In genomic region chr1:182848736-182849135, GRCh38 we compare ENCODE assay signal across 1 cellular context.
TF ChIP-seq lines count a peak whose summit lies in the region.

No MANE protein-coding gene starts in this region.

TF ChIP-seq in WTC11, 78 proteins besides CTCF, POLR2A, EP300 and RAD21 (continued from another document):
- TF ChIP-seq ZNF281 (CRISPR knock-in tag; IDR thresholded peaks at IDR 0.05) (no peak), MYBL2 (CRISPR knock-in tag; IDR thresholded peaks at IDR 0.05) (no peak), ESRRA (CRISPR knock-in tag; IDR thresholded peaks at IDR 0.05; ENCODE audit: borderline replicate concordance) (no peak), NR3C1 (CRISPR knock-in tag; conservative IDR thresholded peaks at IDR 0.05; ENCODE audit: low read depth) (no peak), NFE2L1 (CRISPR knock-in tag; IDR thresholded peaks at IDR 0.05) (no peak), USF2 (CRISPR knock-in tag; IDR thresholded peaks at IDR 0.05) (no peak), E2F1 (CRISPR knock-in tag; IDR thresholded peaks at IDR 0.05) (no peak), ATF1 (CRISPR knock-in tag; IDR thresholded peaks at IDR 0.05) (no peak), ARID4B (CRISPR knock-in tag; IDR thresholded peaks at IDR 0.05; ENCODE audit: borderline replicate concordance) (no peak), ZNF138 (CRISPR knock-in tag; conservative IDR thresholded peaks at IDR 0.05) (no peak), OVOL2 (CRISPR knock-in tag; IDR thresholded peaks at IDR 0.05; ENCODE audit: borderline replicate concordance) (no peak), IRF2 (CRISPR knock-in tag; IDR thresholded peaks at IDR 0.05; ENCODE audit: borderline replicate concordance, low read depth) (no peak), FOXP4 (CRISPR knock-in tag; IDR thresholded peaks at IDR 0.05) (no peak), SMAD3 (CRISPR knock-in tag; IDR thresholded peaks at IDR 0.05; ENCODE audit: borderline replicate concordance) (no peak)
TF ChIP-seq in WTC11: peak in this region for 0.
